1 cellular context compared by ENCODE assay signal in the genomic region with DNA sequence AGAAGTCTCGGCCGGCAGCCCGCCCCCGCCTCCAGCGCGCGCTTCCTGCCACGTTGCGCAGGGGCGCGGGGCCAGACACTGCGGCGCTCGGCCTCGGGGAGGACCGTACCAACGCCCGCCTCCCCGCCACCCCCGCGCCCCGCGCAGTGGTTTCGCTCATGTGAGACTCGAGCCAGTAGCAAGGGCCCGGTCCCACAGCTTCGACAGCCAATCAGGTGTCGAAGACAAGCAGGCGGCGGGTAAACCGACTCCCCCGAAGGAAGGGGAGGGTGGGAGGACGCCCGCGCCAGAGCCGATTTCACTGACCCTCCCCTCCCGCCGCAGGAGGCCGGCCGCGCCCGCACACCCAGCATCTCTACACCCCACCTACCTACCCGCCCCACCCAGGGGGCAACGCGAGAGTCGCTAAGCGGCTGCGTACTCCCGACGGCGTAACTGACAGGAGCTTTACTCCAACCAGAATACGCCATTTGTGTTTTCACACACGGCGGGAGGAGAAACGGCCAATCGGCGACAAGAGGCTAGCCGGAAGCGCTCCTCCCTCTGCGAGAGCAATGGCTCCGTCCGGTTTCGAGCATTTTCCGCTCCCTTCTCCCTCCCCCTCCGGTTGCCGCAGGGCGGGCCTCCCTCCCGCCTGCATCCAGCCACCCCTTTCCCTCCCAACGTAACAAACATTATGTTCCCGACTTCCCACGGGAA.
TF ChIP-seq lines count a peak whose summit lies in the region.

No MANE protein-coding gene starts in this region.

TF ChIP-seq in K562, 482 proteins besides CTCF, POLR2A, EP300 and RAD21 (continued from another document):
- TF ChIP-seq, protein P1, sequence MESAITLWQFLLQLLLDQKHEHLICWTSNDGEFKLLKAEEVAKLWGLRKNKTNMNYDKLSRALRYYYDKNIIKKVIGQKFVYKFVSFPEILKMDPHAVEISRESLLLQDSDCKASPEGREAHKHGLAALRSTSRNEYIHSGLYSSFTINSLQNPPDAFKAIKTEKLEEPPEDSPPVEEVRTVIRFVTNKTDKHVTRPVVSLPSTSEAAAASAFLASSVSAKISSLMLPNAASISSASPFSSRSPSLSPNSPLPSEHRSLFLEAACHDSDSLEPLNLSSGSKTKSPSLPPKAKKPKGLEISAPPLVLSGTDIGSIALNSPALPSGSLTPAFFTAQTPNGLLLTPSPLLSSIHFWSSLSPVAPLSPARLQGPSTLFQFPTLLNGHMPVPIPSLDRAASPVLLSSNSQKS (CRISPR knock-in tag; IDR thresholded peaks at IDR 0.05), result no peak
- TF ChIP-seq, protein P2, sequence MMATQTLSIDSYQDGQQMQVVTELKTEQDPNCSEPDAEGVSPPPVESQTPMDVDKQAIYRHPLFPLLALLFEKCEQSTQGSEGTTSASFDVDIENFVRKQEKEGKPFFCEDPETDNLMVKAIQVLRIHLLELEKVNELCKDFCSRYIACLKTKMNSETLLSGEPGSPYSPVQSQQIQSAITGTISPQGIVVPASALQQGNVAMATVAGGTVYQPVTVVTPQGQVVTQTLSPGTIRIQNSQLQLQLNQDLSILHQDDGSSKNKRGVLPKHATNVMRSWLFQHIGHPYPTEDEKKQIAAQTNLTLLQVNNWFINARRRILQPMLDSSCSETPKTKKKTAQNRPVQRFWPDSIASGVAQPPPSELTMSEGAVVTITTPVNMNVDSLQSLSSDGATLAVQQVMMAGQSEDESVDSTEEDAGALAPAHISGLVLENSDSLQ (IDR thresholded peaks at IDR 0.05), result peak; percentile 99
- TF ChIP-seq, protein P3, sequence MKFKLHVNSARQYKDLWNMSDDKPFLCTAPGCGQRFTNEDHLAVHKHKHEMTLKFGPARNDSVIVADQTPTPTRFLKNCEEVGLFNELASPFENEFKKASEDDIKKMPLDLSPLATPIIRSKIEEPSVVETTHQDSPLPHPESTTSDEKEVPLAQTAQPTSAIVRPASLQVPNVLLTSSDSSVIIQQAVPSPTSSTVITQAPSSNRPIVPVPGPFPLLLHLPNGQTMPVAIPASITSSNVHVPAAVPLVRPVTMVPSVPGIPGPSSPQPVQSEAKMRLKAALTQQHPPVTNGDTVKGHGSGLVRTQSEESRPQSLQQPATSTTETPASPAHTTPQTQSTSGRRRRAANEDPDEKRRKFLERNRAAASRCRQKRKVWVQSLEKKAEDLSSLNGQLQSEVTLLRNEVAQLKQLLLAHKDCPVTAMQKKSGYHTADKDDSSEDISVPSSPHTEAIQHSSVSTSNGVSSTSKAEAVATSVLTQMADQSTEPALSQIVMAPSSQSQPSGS (CRISPR knock-in tag; IDR thresholded peaks at IDR 0.05), result no peak
- TF ChIP-seq SMARCA4 (IDR thresholded peaks at IDR 0.05), result no peak
- no peak for TF ChIP-seq BCL6 (CRISPR knock-in tag; IDR thresholded peaks at IDR 0.05)
- TF ChIP-seq ARID1B (IDR thresholded peaks at IDR 0.05), result no peak
- no peak for TF ChIP-seq HSF4 (CRISPR knock-in tag; IDR thresholded peaks at IDR 0.05; ENCODE audit: borderline replicate concordance)
- TF ChIP-seq HDAC3 (IDR thresholded peaks at IDR 0.05; ENCODE audit: borderline replicate concordance, partially characterized antibody), result peak; percentile 59
- no peak for TF ChIP-seq ZC3H8 (IDR thresholded peaks at IDR 0.05)
- 0 out of 2 replicates have a peak, but pooled peaks have one; percentile 84 for TF ChIP-seq ZBTB43 (CRISPR knock-in tag; IDR thresholded peaks at IDR 0.05)
- peak; percentile 63; the same call in 1 of the 2 replicates for TF ChIP-seq REST (CRISPR knock-in tag; IDR thresholded peaks at IDR 0.05; ENCODE audit: low read depth)
- TF ChIP-seq ZFPM2 (CRISPR knock-in tag; IDR thresholded peaks at IDR 0.05), result 0 out of 2 replicates have a peak, but pooled peaks have one; percentile 38
- peak; percentile 98 for TF ChIP-seq CHD2 (IDR thresholded peaks at IDR 0.05; ENCODE audit: low read depth, low read length)
- 0 out of 2 replicates have a peak, but pooled peaks have one; percentile 20 for TF ChIP-seq HMG20A (CRISPR knock-in tag; conservative IDR thresholded peaks at IDR 0.05)
- peak; percentile 93 for TF ChIP-seq EP400 (IDR thresholded peaks at IDR 0.05)
- TF ChIP-seq U2AF1 (optimal IDR thresholded peaks at IDR 0.05; ENCODE audit: low read depth, low read length), result peak; percentile 1
- TF ChIP-seq TEAD1 (CRISPR knock-in tag; IDR thresholded peaks at IDR 0.05), result peak; percentile 49 to 87; a peak in 2 of 4 replicates
- no peak for TF ChIP-seq DMBX1 (CRISPR knock-in tag; IDR thresholded peaks at IDR 0.05; ENCODE audit: borderline replicate concordance)
- TF ChIP-seq TFAP4 (CRISPR knock-in tag; IDR thresholded peaks at IDR 0.05; ENCODE audit: borderline replicate concordance), result 0 out of 2 replicates have a peak, but pooled peaks have one; percentile 46
- TF ChIP-seq BRF2 (IDR thresholded peaks at IDR 0.05; ENCODE audit: borderline replicate concordance, insufficient read depth, insufficient read length), result no peak
- TF ChIP-seq ZNF57 (CRISPR knock-in tag; IDR thresholded peaks at IDR 0.05), result no peak
- 0 out of 2 replicates have a peak, but pooled peaks have one; percentile 34 for TF ChIP-seq RUNX1 (IDR thresholded peaks at IDR 0.05; ENCODE audit: low read depth)
- no peak for TF ChIP-seq CBFA2T2 (conservative IDR thresholded peaks at IDR 0.05)
- 0 out of 2 replicates have a peak, but pooled peaks have one; percentile 31 for TF ChIP-seq ZHX1 (conservative IDR thresholded peaks at IDR 0.05; ENCODE audit: low read length)
- no peak for TF ChIP-seq BDP1 (IDR thresholded peaks at IDR 0.05; ENCODE audit: insufficient read depth, insufficient read length)
- no peak for TF ChIP-seq HMBOX1 (IDR thresholded peaks at IDR 0.05)
- TF ChIP-seq KDM4B (IDR thresholded peaks at IDR 0.05; ENCODE audit: borderline replicate concordance in 2 of 2, low read depth in 1 of 2), result 0 out of 4 replicates have a peak, but pooled peaks of 1 of the 2 experiments have one; percentile 50
- no peak for TF ChIP-seq MEF2D (tag; conservative IDR thresholded peaks at IDR 0.05; ENCODE audit: low read depth)
- no peak for TF ChIP-seq CAMTA2 (CRISPR knock-in tag; conservative IDR thresholded peaks at IDR 0.05)
- peak; percentile 62 to 91 (median 74) for TF ChIP-seq YY1 (IDR thresholded peaks at IDR 0.05; ENCODE audit: borderline replicate concordance in 1 of 3, control insufficient read depth in 1 of 3, extremely low read depth in 1 of 3, insufficient read depth in 3 of 3, insufficient read length in 1 of 3, insufficient replicate concordance in 2 of 3, low read depth in 1 of 3, low read length in 2 of 3)
- TF ChIP-seq TRIM28 (IDR thresholded peaks at IDR 0.05), result no peak
- TF ChIP-seq SMARCB1 (IDR thresholded peaks at IDR 0.05; ENCODE audit: insufficient read length, low read depth), result no peak
- peak; percentile 71 for TF ChIP-seq ZBTB1 (CRISPR knock-in tag; IDR thresholded peaks at IDR 0.05; ENCODE audit: borderline replicate concordance, low read depth)
- peak; percentile 55; the same call in 1 of the 2 replicates for TF ChIP-seq PHTF2 (CRISPR knock-in tag; IDR thresholded peaks at IDR 0.05)
- no peak for TF ChIP-seq MTA2 (IDR thresholded peaks at IDR 0.05; ENCODE audit: low read depth)
- no peak for TF ChIP-seq MXD1 (CRISPR knock-in tag; IDR thresholded peaks at IDR 0.05; ENCODE audit: borderline replicate concordance, poor library complexity, severe bottlenecking)
- TF ChIP-seq, protein P4, sequence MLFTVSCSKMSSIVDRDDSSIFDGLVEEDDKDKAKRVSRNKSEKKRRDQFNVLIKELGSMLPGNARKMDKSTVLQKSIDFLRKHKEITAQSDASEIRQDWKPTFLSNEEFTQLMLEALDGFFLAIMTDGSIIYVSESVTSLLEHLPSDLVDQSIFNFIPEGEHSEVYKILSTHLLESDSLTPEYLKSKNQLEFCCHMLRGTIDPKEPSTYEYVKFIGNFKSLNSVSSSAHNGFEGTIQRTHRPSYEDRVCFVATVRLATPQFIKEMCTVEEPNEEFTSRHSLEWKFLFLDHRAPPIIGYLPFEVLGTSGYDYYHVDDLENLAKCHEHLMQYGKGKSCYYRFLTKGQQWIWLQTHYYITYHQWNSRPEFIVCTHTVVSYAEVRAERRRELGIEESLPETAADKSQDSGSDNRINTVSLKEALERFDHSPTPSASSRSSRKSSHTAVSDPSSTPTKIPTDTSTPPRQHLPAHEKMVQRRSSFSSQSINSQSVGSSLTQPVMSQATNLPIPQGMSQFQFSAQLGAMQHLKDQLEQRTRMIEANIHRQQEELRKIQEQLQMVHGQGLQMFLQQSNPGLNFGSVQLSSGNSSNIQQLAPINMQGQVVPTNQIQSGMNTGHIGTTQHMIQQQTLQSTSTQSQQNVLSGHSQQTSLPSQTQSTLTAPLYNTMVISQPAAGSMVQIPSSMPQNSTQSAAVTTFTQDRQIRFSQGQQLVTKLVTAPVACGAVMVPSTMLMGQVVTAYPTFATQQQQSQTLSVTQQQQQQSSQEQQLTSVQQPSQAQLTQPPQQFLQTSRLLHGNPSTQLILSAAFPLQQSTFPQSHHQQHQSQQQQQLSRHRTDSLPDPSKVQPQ (CRISPR knock-in tag; IDR thresholded peaks at IDR 0.05; ENCODE audit: borderline replicate concordance), result no peak
